18 cellular contexts compared by ENCODE assay signal in the genomic region with DNA sequence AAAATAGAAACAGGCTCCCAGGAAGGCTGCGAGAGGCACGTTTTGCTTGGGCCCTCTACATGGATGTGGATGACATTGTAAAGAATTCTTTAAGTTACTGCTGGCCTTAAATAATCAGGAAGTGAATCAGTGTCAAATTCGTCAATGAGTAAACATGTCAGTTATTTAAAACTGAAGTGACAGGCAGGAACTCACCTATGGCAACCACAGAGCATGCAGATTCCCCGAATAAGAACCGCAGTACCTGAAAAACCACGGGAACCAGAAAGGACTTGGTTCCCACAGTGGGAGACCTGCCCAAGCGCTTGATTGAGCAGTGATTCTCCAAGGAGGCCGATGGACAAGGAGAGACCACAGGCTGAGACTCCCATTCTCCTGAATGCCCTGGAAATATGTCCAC.
DNase-seq lines count a peak whose midpoint lies in the region; ATAC-seq and TF ChIP-seq lines count a peak whose summit lies in the region.
"Had no signal": no experiment of that assay in that cellular context is flagged by ENCODE, and none has a peak within 500 bp of the region (broad histone marks: within the 10 kb centered on the region; RNA-seq: fewer than 3 reads in every experiment).

No MANE protein-coding gene starts in this region.

- peaks cover 3% of the 10 kb centered on the region for H3K36me3 Mint-ChIP-seq in activated CD4-positive, alpha-beta memory T cell treated with anti-CD3 and anti-CD28 coated beads, Interleukin-2, amount 10 ng/mL, durations not matched to agents 7 days and 5 days (ENCODE audit: low read depth)

- CTCF ChIA-PET in activated CD4-positive, alpha-beta memory T cell treated with anti-CD3 and anti-CD28 coated beads, Interleukin-2, amount 10 ng/mL, durations not matched to agents 7 days and 5 days (lab: Charles Lee), result no interaction called here

- no peaks in the 10 kb centered on the region for H3K4me1 Mint-ChIP-seq in stimulated activated naive CD8-positive, alpha-beta T cell treated with anti-CD3 and anti-CD28 coated beads, Interleukin-15, amount 100 ng/mL, for 72 hours
- peaks cover 27% of the 10 kb centered on the region for H3K4me1 Mint-ChIP-seq in activated CD4-positive, alpha-beta memory T cell treated with anti-CD3 and anti-CD28 coated beads, Interleukin-2, amount 10 ng/mL, durations not matched to agents 7 days and 5 days

- intact Hi-C loops in Right ventricle myocardium superior (cut with DNase I), result no loop called here

- H3K9me3 Mint-ChIP-seq in stimulated activated naive CD8-positive, alpha-beta T cell treated with anti-CD3 and anti-CD28 coated beads, Interleukin-15, amount 100 ng/mL, for 72 hours, result peaks cover 5 to 9% of the 10 kb centered on the region in 2 donors
- H3K9me3 Mint-ChIP-seq in activated CD4-positive, alpha-beta memory T cell treated with anti-CD3 and anti-CD28 coated beads, Interleukin-2, amount 10 ng/mL, durations not matched to agents 7 days and 5 days, result peaks cover 4% of the 10 kb centered on the region
- H3K9me3 Mint-ChIP-seq: H9 had no signal

- no peak for TF ChIP-seq CTCF in kidney epithelial cell (IDR thresholded peaks at IDR 0.05; ENCODE audit: insufficient read depth, low read length, poor library complexity, severe bottlenecking)

- no peaks in the 10 kb centered on the region for H3K36me3 ChIP-seq in kidney epithelial cell (ENCODE audit: control insufficient read depth, insufficient read depth, low read length)

- ATAC-seq in stimulated activated naive CD8-positive, alpha-beta T cell treated with anti-CD3 and anti-CD28 coated beads, Interleukin-15, amount 100 ng/mL, for 72 hours, result no peak
- ATAC-seq in stimulated activated naive CD8-positive, alpha-beta T cell treated with anti-CD3 and anti-CD28 coated beads, Interleukin-15, Interleukin-2, amounts not matched to agents 100 U/mL and 50 U/mL, for 24 hours, result no peak
- ATAC-seq in HG02885 (IDR thresholded peaks at IDR 0.05; ENCODE audit: poor library complexity, unreplicated experiment), result no peak
- no peak for ATAC-seq in Right ventricle myocardium superior (ENCODE audit: poor library complexity)
- ATAC-seq: naive thymus-derived CD4-positive, alpha-beta T cell had no signal

- POLR2A ChIA-PET in activated CD4-positive, alpha-beta memory T cell treated with anti-CD3 and anti-CD28 coated beads, Interleukin-2, amount 10 ng/mL, durations not matched to agents 7 days and 5 days (lab: Charles Lee), result interaction anchor here (0.7 kb wide), 1 partner anchor 697 kb away, joined by 3 read pairs; no protein-coding TSS in a partner anchor

- peak overlapping the region; percentile 10 to 17 for H3K27ac Mint-ChIP-seq in stimulated activated naive CD8-positive, alpha-beta T cell treated with anti-CD3 and anti-CD28 coated beads, Interleukin-15, amount 100 ng/mL, for 72 hours
- peak overlapping the region; percentile 41 for H3K27ac Mint-ChIP-seq in activated CD4-positive, alpha-beta memory T cell treated with anti-CD3 and anti-CD28 coated beads, Interleukin-2, amount 10 ng/mL, durations not matched to agents 7 days and 5 days
- H3K27ac Mint-ChIP-seq: activated T-cell treated with anti-CD3 and anti-CD28 coated beads, Interleukin-2, amount 50 U/mL, for 24 hours had no signal

- no peak overlapping the region for H3K4me3 Mint-ChIP-seq in stimulated activated naive CD8-positive, alpha-beta T cell treated with anti-CD3 and anti-CD28 coated beads, Interleukin-15, amount 100 ng/mL, for 72 hours
- no peak overlapping the region for H3K4me3 Mint-ChIP-seq in activated CD4-positive, alpha-beta memory T cell treated with anti-CD3 and anti-CD28 coated beads, Interleukin-2, amount 10 ng/mL, durations not matched to agents 7 days and 5 days
- H3K4me3 Mint-ChIP-seq: activated T-cell treated with anti-CD3 and anti-CD28 coated beads, Interleukin-2, amount 50 U/mL, for 24 hours; H9 had no signal

- no peak overlapping the region for H3K4me3 ChIP-seq in kidney epithelial cell (ENCODE audit: low read depth, low read length)
- H3K4me3 ChIP-seq: dorsolateral prefrontal cortex had no signal

- no peaks in the 10 kb centered on the region for H3K27me3 ChIP-seq in kidney epithelial cell (ENCODE audit: control insufficient read depth, insufficient read depth, low read length)

- H3K27me3 Mint-ChIP-seq in stimulated activated naive CD8-positive, alpha-beta T cell treated with anti-CD3 and anti-CD28 coated beads, Interleukin-15, amount 100 ng/mL, for 72 hours, result peaks cover 17% of the 10 kb centered on the region
- peaks cover 2% of the 10 kb centered on the region for H3K27me3 Mint-ChIP-seq in activated CD4-positive, alpha-beta memory T cell treated with anti-CD3 and anti-CD28 coated beads, Interleukin-2, amount 10 ng/mL, durations not matched to agents 7 days and 5 days

- no peak for DNase-seq in stimulated activated naive CD8-positive, alpha-beta T cell treated with anti-CD3 and anti-CD28 coated beads, Interleukin-15, amount 100 ng/mL, for 72 hours
- no peak for DNase-seq in stimulated activated naive CD8-positive, alpha-beta T cell treated with anti-CD3 and anti-CD28 coated beads, Interleukin-15, Interleukin-2, amounts not matched to agents 100 U/mL and 50 U/mL, for 24 hours
- DNase-seq in activated CD4-positive, alpha-beta memory T cell treated with anti-CD3 and anti-CD28 coated beads, Interleukin-2, amount 10 ng/mL, durations not matched to agents 7 days and 5 days, result peak; percentile 41
- DNase-seq in kidney epithelial cell (ENCODE audit: low read depth), result peak; percentile 34
- no peak for DNase-seq in Ammon's horn (ENCODE audit: low spot score)
- no peak for DNase-seq in Right ventricle myocardium superior
- DNase-seq in AML-193 (lab: John Stamatoyannopoulos, UW), result no peak
- DNase-seq: activated T-cell treated with anti-CD3 and anti-CD28 coated beads, Interleukin-2, amount 50 U/mL, for 24 hours; Caco-2; dorsolateral prefrontal cortex; H9; head of caudate nucleus; naive thymus-derived CD4-positive, alpha-beta T cell; NCI-H1105; NCI-H69; posterior cingulate gyrus; stimulated activated CD4-positive, alpha-beta T cell treated with anti-CD3 and anti-CD28 coated beads, Interleukin-2, amount 100 ng/mL, for 24 hours had no signal

Comparison
In these comparisons a context has a peak if more than half of its experiments do, and no peak if none do; other contexts are left out.
1. DNase-seq: peak in activated CD4-positive, alpha-beta memory T cell treated with anti-CD3 and anti-CD28 coated beads, Interleukin-2, amount 10 ng/mL, durations not matched to agents 7 days and 5 days (single experiment) and kidney epithelial cell (single experiment); none in stimulated activated naive CD8-positive, alpha-beta T cell treated with anti-CD3 and anti-CD28 coated beads, Interleukin-15, amount 100 ng/mL, for 72 hours (0 of 2), stimulated activated naive CD8-positive, alpha-beta T cell treated with anti-CD3 and anti-CD28 coated beads, Interleukin-15, Interleukin-2, amounts not matched to agents 100 U/mL and 50 U/mL, for 24 hours (single experiment), Ammon's horn (single experiment), Right ventricle myocardium superior (single experiment) and AML-193 (0 of 2).